In the genomic region with DNA sequence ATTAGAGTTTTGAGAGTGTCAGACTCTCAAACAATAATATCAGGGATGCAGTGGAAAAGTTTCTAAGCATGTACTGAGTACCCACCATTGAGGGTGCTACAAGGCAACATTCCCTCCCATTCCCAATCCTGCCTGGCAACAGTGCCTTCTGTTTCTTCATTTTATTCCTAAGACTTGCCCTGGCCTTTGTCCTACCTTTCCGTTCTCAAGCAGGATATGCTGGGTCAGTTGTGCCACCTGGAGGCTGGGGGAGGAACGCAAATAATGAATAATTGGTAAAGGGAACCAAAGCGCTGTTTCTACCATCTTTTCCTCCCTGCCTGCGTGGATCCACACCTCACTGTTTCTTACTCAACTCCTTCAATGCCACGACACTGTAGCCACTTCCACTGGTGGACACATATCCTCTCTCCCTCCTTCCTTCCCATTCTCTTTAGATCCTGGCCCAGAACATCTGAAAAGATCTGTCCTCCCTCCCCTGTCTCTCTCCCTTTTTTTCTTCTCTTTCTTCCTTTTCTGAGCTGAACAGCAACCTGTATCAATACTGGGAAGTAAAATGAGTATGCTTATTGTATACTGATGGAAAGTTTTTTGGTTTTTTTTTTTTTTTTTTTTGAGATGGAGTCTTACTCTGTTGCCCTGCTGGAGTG, we compare ENCODE assay signal across 8 cellular contexts.
DNase-seq lines count a peak whose midpoint lies in the region; ATAC-seq and TF ChIP-seq lines count a peak whose summit lies in the region.

No MANE protein-coding gene starts in this region.

- no peaks in the 10 kb centered on the region for H3K27me3 ChIP-seq in fibroblast of lung (ENCODE audit: control insufficient read depth, insufficient read depth, low read length)
- no peaks in the 10 kb centered on the region for H3K27me3 ChIP-seq in prostate gland (replicated peaks; ENCODE audit: insufficient read depth)

- WGBS in prostate gland: 33% methylated on average over 5 of the region's 5 CpGs

- intact Hi-C loops in prostate gland (cut with DNase I): loop anchor here (5.0 kb wide), 1 partner anchor 156 kb away; no protein-coding TSS in a partner anchor

- no peak overlapping the region for H3K9ac ChIP-seq in fibroblast of lung (ENCODE audit: insufficient read depth, low read length)

- no peak overlapping the region for H3K4me3 ChIP-seq in fibroblast of lung (replicated peaks in 1 of 4; ENCODE audit: control extremely low read depth in 1 of 4, insufficient read depth in 1 of 4, low read depth in 3 of 4, low read length in 4 of 4)
- no peak overlapping the region for H3K4me3 ChIP-seq in prostate gland

- H3K79me2 ChIP-seq in fibroblast of lung (ENCODE audit: control insufficient read depth, insufficient read depth, low read length): peaks cover 97% of the 10 kb centered on the region

- H3K36me3 ChIP-seq in fibroblast of lung (ENCODE audit: control insufficient read depth, insufficient read depth, low read length) (peaks cover 5% of the 10 kb centered on the region), prostate gland (no peaks in the 10 kb centered on the region)

- TF ChIP-seq POLR2A in prostate gland (IDR thresholded peaks at IDR 0.05): no peak

- peaks cover 5% of the 10 kb centered on the region for H3K4me1 ChIP-seq in fibroblast of lung (ENCODE audit: control insufficient read depth, extremely low read depth, insufficient read depth, low read length)
- no peaks in the 10 kb centered on the region for H3K4me1 ChIP-seq in prostate gland (replicated peaks)

- H3K9me3 ChIP-seq in fibroblast of lung (ENCODE audit: control insufficient read depth, insufficient read depth, low read depth, low read length) (no peaks in the 10 kb centered on the region), prostate gland (no peaks in the 10 kb centered on the region)

- TF ChIP-seq CTCF in fibroblast of lung (conservative IDR thresholded peaks at IDR 0.05 in 1 of 2, IDR thresholded peaks at IDR 0.05 in 1 of 2; ENCODE audit: low read depth in 1 of 2, low read length in 2 of 2) (peak; percentile 23 to 64), prostate gland (IDR thresholded peaks at IDR 0.05) (peak in 3 of 4 experiments; percentile 47 to 62 (median 57))

- peak; percentile 63 for ATAC-seq in HG02973 (IDR thresholded peaks at IDR 0.05; ENCODE audit: unreplicated experiment)

- H4K20me1 ChIP-seq in fibroblast of lung (ENCODE audit: control insufficient read depth, extremely low read depth, insufficient read depth, low read length): peaks cover 2% of the 10 kb centered on the region

- H3K27ac ChIP-seq in fibroblast of lung (ENCODE audit: insufficient read depth, low read length) (no peak overlapping the region), prostate gland (no peak overlapping the region)

- H3K4me2 ChIP-seq in fibroblast of lung (ENCODE audit: extremely low read depth, insufficient read depth, low read length): no peak overlapping the region

- DNase-seq in ELF-1 (ENCODE audit: low read depth, low spot score): peak; percentile 67
- DNase-seq in NCI-H774 (lab: John Stamatoyannopoulos, UW): peak; percentile 41
- DNase-seq in activated T-cell treated with anti-CD3 and anti-CD28 coated beads for 24 hours (ENCODE audit: low read depth): peak; percentile 24
- DNase-seq in fibroblast of lung (ENCODE audit: low read depth in 2 of 2): peak; percentile 45 to 70
- DNase-seq in prostate gland (ENCODE audit: low spot score): no peak
- no peak for DNase-seq in NK-92 (lab: John Stamatoyannopoulos, UW; ENCODE audit: unreplicated experiment)
- no peak for DNase-seq in GM03348 (ENCODE audit: low spot score)

- H2AFZ ChIP-seq in fibroblast of lung (ENCODE audit: low read length): no peak overlapping the region

Comparison
In these comparisons a context has a peak if more than half of its experiments do, and no peak if none do; other contexts are left out.
1. DNase-seq: peak in ELF-1 (single experiment), NCI-H774 (single experiment), activated T-cell treated with anti-CD3 and anti-CD28 coated beads for 24 hours (single experiment) and fibroblast of lung (2 of 2); none in prostate gland (single experiment), NK-92 (single experiment) and GM03348 (single experiment).